In genomic region chr9:97313243-97313642, GRCh38 we compare ENCODE assay signal across 14 cellular contexts. TPM values are rescaled to one million over a fixed set of nuclear protein-coding genes. Genes with fewer than 3 reads are reported as not detected.
DNase-seq lines count a peak whose midpoint lies in the region; ATAC-seq and TF ChIP-seq lines count a peak whose summit lies in the region.
"Had no signal": no experiment of that assay in that cellular context is flagged by ENCODE, and none has a peak within 500 bp of the region (broad histone marks: within the 10 kb centered on the region; RNA-seq: fewer than 3 reads in every experiment).

No MANE protein-coding gene starts in this region.

- no peak overlapping the region for H3K27ac ChIP-seq in CD4-positive, CD25-positive, alpha-beta regulatory T cell (ENCODE audit: insufficient read depth, low read length, poor library complexity, severe bottlenecking)
- H3K27ac ChIP-seq in lung (ENCODE audit: low read depth in 1 of 2, low read length in 1 of 2) (no peak overlapping the region), upper lobe of right lung (no peak overlapping the region), brain microvascular endothelial cell (no peak overlapping the region)

- in situ Hi-C loops in brain microvascular endothelial cell (cut with HindIII; ENCODE audit: low pct_ligation_motif_present, low sequenced_read_pairs): no loop called here

- no peaks in the 10 kb centered on the region for H3K4me1 ChIP-seq in CD4-positive, CD25-positive, alpha-beta regulatory T cell (ENCODE audit: control insufficient read depth, insufficient read depth, low read length, poor library complexity, severe bottlenecking)
- H3K4me1 ChIP-seq in lung (ENCODE audit: control insufficient read depth in 2 of 2, insufficient read depth in 2 of 2, low read length in 2 of 2): peaks cover 0 to 16% of the 10 kb centered on the region in 2 donors
- no peaks in the 10 kb centered on the region for H3K4me1 ChIP-seq in upper lobe of right lung

- peak overlapping the region in 2 of 3 donors; percentile 20 to 76 for H3K27ac Mint-ChIP-seq in CD4-positive, CD25-positive, alpha-beta regulatory T cell
- H3K27ac Mint-ChIP-seq in endothelial cell (ENCODE audit: unreplicated experiment): peak overlapping the region; percentile 22
- H3K27ac Mint-ChIP-seq in activated naive CD4-positive, alpha-beta T cell treated with anti-CD3 and anti-CD28 coated beads for 36 hours: no peak overlapping the region
- H3K27ac Mint-ChIP-seq: CD8-positive, alpha-beta T cell; HFFc6 had no signal

- no peak overlapping the region for H3K4me3 Mint-ChIP-seq in CD4-positive, CD25-positive, alpha-beta regulatory T cell
- no peak overlapping the region for H3K4me3 Mint-ChIP-seq in endothelial cell (ENCODE audit: unreplicated experiment)
- H3K4me3 Mint-ChIP-seq in activated naive CD4-positive, alpha-beta T cell treated with anti-CD3 and anti-CD28 coated beads for 36 hours: no peak overlapping the region
- H3K4me3 Mint-ChIP-seq: CD8-positive, alpha-beta T cell; HFFc6 had no signal

- peak in 1 of 3 donors; percentile 35 for DNase-seq in CD4-positive, CD25-positive, alpha-beta regulatory T cell
- no peak for DNase-seq in endothelial cell (ENCODE audit: low spot score)
- DNase-seq in lung (ENCODE audit: low spot score): peak; percentile 41
- peak; percentile 64 for DNase-seq in upper lobe of right lung
- DNase-seq in brain microvascular endothelial cell: no peak
- DNase-seq in activated naive CD4-positive, alpha-beta T cell treated with anti-CD3 and anti-CD28 coated beads for 36 hours: no peak
- DNase-seq: C1 segment of cervical spinal cord; Caco-2; CD8-positive, alpha-beta T cell; DMS153; DND-41; GOT3; HFFc6 had no signal

- H3K27me3 Mint-ChIP-seq in CD4-positive, CD25-positive, alpha-beta regulatory T cell: no peaks in the 10 kb centered on the region
- peaks cover 4% of the 10 kb centered on the region for H3K27me3 Mint-ChIP-seq in endothelial cell (ENCODE audit: unreplicated experiment)
- no peaks in the 10 kb centered on the region for H3K27me3 Mint-ChIP-seq in activated naive CD4-positive, alpha-beta T cell treated with anti-CD3 and anti-CD28 coated beads for 36 hours (ENCODE audit: low read depth)

- WGBS in lung, 2 donors: 81 to 89% methylated on average over 4 of the region's 4 CpGs

- CTCF ChIA-PET in activated naive CD4-positive, alpha-beta T cell treated with anti-CD3 and anti-CD28 coated beads for 36 hours (lab: Charles Lee): no interaction called here

- no peaks in the 10 kb centered on the region for H3K27me3 ChIP-seq in CD4-positive, CD25-positive, alpha-beta regulatory T cell (ENCODE audit: control insufficient read depth, insufficient read depth, low read length)
- H3K27me3 ChIP-seq in lung (ENCODE audit: control insufficient read depth, insufficient read depth) (no peaks in the 10 kb centered on the region), upper lobe of right lung (no peaks in the 10 kb centered on the region), brain microvascular endothelial cell (replicated peaks) (no peaks in the 10 kb centered on the region)

- peaks cover 47% of the 10 kb centered on the region for H3K36me3 Mint-ChIP-seq in CD4-positive, CD25-positive, alpha-beta regulatory T cell
- H3K36me3 Mint-ChIP-seq in endothelial cell (ENCODE audit: low read depth, unreplicated experiment): peaks cover 16% of the 10 kb centered on the region
- H3K36me3 Mint-ChIP-seq in activated naive CD4-positive, alpha-beta T cell treated with anti-CD3 and anti-CD28 coated beads for 36 hours (ENCODE audit: low read depth): peaks cover 14% of the 10 kb centered on the region

- H3K36me3 ChIP-seq in CD4-positive, CD25-positive, alpha-beta regulatory T cell (ENCODE audit: control insufficient read depth, insufficient read depth, low read length): peaks cover 38% of the 10 kb centered on the region
- H3K36me3 ChIP-seq in lung (ENCODE audit: control insufficient read depth in 2 of 2, insufficient read depth in 2 of 2, low read length in 2 of 2) (peaks cover 4 to 31% of the 10 kb centered on the region in 2 donors), upper lobe of right lung (no peaks in the 10 kb centered on the region), brain microvascular endothelial cell (replicated peaks) (no peaks in the 10 kb centered on the region)
- H3K36me3 ChIP-seq: HAP-1 had no signal

- intact Hi-C loops in upper lobe of right lung (cut with DNase I): no loop called here
- intact Hi-C loops in activated naive CD4-positive, alpha-beta T cell treated with anti-CD3 and anti-CD28 coated beads for 36 hours (cut with micrococcal nuclease): no loop called here

- H3K9me3 Mint-ChIP-seq in CD4-positive, CD25-positive, alpha-beta regulatory T cell: no peaks in the 10 kb centered on the region
- H3K9me3 Mint-ChIP-seq in endothelial cell (ENCODE audit: unreplicated experiment): no peaks in the 10 kb centered on the region
- no peaks in the 10 kb centered on the region for H3K9me3 Mint-ChIP-seq in activated naive CD4-positive, alpha-beta T cell treated with anti-CD3 and anti-CD28 coated beads for 36 hours
- H3K9me3 Mint-ChIP-seq: CD8-positive, alpha-beta T cell; HFFc6 had no signal

- TF ChIP-seq CTCF in endothelial cell (IDR thresholded peaks at IDR 0.05; ENCODE audit: unreplicated experiment): no peak
- no peak for TF ChIP-seq CTCF in lung (IDR thresholded peaks at IDR 0.05; ENCODE audit: control extremely low read depth, extremely low read depth)
- TF ChIP-seq CTCF in upper lobe of right lung (IDR thresholded peaks at IDR 0.05): no peak
- TF ChIP-seq CTCF in brain microvascular endothelial cell (IDR thresholded peaks at IDR 0.05; ENCODE audit: low read depth, low read length, missing control alignments): no peak

- H3K4me3 ChIP-seq in CD4-positive, CD25-positive, alpha-beta regulatory T cell (ENCODE audit: low read depth, low read length): no peak overlapping the region
- H3K4me3 ChIP-seq in lung (no peak overlapping the region), upper lobe of right lung (no peak overlapping the region), brain microvascular endothelial cell (ENCODE audit: low read depth, low read length) (no peak overlapping the region)
- H3K4me3 ChIP-seq: HAP-1 had no signal

- ATAC-seq in CD4-positive, CD25-positive, alpha-beta regulatory T cell (ENCODE audit: low read depth in 2 of 2): no peak
- ATAC-seq in lung (ENCODE audit: insufficient read depth, low FRiP score) (no peak), upper lobe of right lung (peak; percentile 72)
- ATAC-seq: CD8-positive, alpha-beta T cell had no signal

- H3K9me3 ChIP-seq in CD4-positive, CD25-positive, alpha-beta regulatory T cell (ENCODE audit: control insufficient read depth in 2 of 2, low read length in 2 of 2): no peaks in the 10 kb centered on the region
- H3K9me3 ChIP-seq in lung (ENCODE audit: control insufficient read depth in 2 of 2, insufficient read depth in 1 of 2, low read length in 1 of 2) (no peaks in the 10 kb centered on the region), upper lobe of right lung (no peaks in the 10 kb centered on the region)
- H3K9me3 ChIP-seq: Caco-2, HAP-1 had no signal

- H3K4me1 Mint-ChIP-seq in CD4-positive, CD25-positive, alpha-beta regulatory T cell: no peaks in the 10 kb centered on the region
- peaks cover 2% of the 10 kb centered on the region for H3K4me1 Mint-ChIP-seq in endothelial cell (ENCODE audit: unreplicated experiment)
- H3K4me1 Mint-ChIP-seq in activated naive CD4-positive, alpha-beta T cell treated with anti-CD3 and anti-CD28 coated beads for 36 hours (ENCODE audit: low read depth): no peaks in the 10 kb centered on the region

RNA-seq across cellular contexts. Expression of gene CCDC180, which starts 5.8 kb away (rescaled TPM):
- total RNA-seq in CD4-positive, CD25-positive, alpha-beta regulatory T cell: 9.1 TPM
- 1 to 10 TPM in 1 of 4 donors, under 1 TPM in 3; 0.24 to 1.3 (median 0.74) TPM for polyA plus RNA-seq in CD4-positive, CD25-positive, alpha-beta regulatory T cell
- 7.7 TPM for total RNA-seq in endothelial cell (ENCODE audit: unreplicated experiment)
- total RNA-seq in lung: 10 to 100 TPM; 14.3 to 34.3 TPM
- 1 to 10 TPM; 3.3 to 5.8 TPM for polyA plus RNA-seq in lung
- 4.0 TPM for total RNA-seq in upper lobe of right lung
- 1 to 10 TPM; 1.9 to 2.0 TPM for total RNA-seq in activated naive CD4-positive, alpha-beta T cell treated with anti-CD3 and anti-CD28 coated beads for 36 hours

Comparison
In these comparisons a context has a peak if more than half of its experiments do, and no peak if none do; other contexts are left out.
1. DNase-seq: peak in lung (single experiment) and upper lobe of right lung (single experiment); none in endothelial cell (single experiment), brain microvascular endothelial cell (single experiment) and activated naive CD4-positive, alpha-beta T cell treated with anti-CD3 and anti-CD28 coated beads for 36 hours (single experiment).